ENCODE assay signal across 25 cellular contexts in the genomic region with DNA sequence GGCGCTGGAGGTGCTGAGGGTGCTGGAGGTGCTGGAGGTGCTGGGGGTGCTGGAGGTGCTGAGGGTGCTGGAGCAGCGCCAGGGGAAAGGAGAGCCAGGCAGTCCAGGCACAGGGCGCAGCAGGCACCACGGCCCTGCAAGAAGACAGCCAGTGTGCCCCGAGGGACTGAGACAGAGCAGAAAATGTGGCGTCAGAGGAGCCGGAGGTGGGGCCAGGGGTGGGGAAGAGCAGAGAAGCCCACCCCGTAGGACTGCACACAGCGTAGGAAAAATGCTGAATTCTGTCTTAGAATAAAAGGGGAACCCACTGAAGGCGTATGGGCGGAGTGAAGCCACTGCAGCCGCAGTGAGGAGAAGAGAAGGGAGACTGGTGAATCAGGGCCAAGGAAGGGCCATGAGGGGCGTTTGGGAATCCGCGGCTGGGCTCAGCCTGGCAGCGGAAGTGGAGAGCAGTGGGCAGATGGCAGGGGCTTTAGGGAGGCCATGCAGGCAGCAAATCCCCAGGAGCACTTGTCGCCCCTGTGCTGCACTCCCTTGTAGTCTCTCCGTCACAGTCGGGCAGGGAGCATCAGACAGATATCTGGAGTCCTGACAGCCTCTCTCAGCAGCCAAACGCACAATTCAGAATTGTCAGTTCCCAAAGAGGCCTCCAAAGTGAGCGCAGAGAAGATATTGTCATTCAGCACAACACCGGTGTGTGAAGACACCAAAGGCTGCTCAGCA. TPM values are rescaled to one million over a fixed set of nuclear protein-coding genes. Genes with fewer than 3 reads are reported as not detected.
DNase-seq lines count a peak whose midpoint lies in the region; ATAC-seq and TF ChIP-seq lines count a peak whose summit lies in the region.
"Had no signal": no experiment of that assay in that cellular context is flagged by ENCODE, and none has a peak within 500 bp of the region (broad histone marks: within the 10 kb centered on the region; RNA-seq: fewer than 3 reads in every experiment).

No MANE protein-coding gene starts in this region.

- TF ChIP-seq CTCF in WERI-Rb-1 (IDR thresholded peaks at IDR 0.05; ENCODE audit: low read depth, low read length) (no peak), left lung (IDR thresholded peaks at IDR 0.05) (no peak), suprapubic skin (IDR thresholded peaks at IDR 0.05) (no peak)

- H3K27me3 ChIP-seq in WERI-Rb-1 (ENCODE audit: insufficient read depth, low read depth, severe bottlenecking) (no peaks in the 10 kb centered on the region), left lung (no peaks in the 10 kb centered on the region), suprapubic skin (no peaks in the 10 kb centered on the region)
- H3K27me3 ChIP-seq: adrenal gland, Peyer's patch, SJSA1, testis had no signal

- 69% methylated on average over 21 of the region's 22 CpGs for WGBS in suprapubic skin

- H3K9me3 ChIP-seq in WERI-Rb-1 (ENCODE audit: severe bottlenecking): no peaks in the 10 kb centered on the region
- no peaks in the 10 kb centered on the region for H3K9me3 ChIP-seq in left lung
- no peaks in the 10 kb centered on the region for H3K9me3 ChIP-seq in suprapubic skin
- H3K9me3 ChIP-seq: adrenal gland, Peyer's patch, prostate gland, SJSA1, testis had no signal

- no peak for TF ChIP-seq POLR2A in suprapubic skin (IDR thresholded peaks at IDR 0.05)

- no peaks in the 10 kb centered on the region for H3K36me3 ChIP-seq in WERI-Rb-1
- H3K36me3 ChIP-seq in left lung: no peaks in the 10 kb centered on the region
- no peaks in the 10 kb centered on the region for H3K36me3 ChIP-seq in suprapubic skin
- H3K36me3 ChIP-seq: adrenal gland, Peyer's patch, prostate gland, SJSA1 had no signal

- H3K4me1 ChIP-seq in left lung (peaks cover 0 to 8% of the 10 kb centered on the region in 2 donors), suprapubic skin (peaks cover 26% of the 10 kb centered on the region)
- H3K4me1 ChIP-seq: Peyer's patch, prostate gland had no signal

- intact Hi-C loops in left lung (cut with DNase I): no loop called here

- no peak for TF ChIP-seq EP300 in suprapubic skin (IDR thresholded peaks at IDR 0.05)

- no peak overlapping the region for H3K4me3 ChIP-seq in WERI-Rb-1 (ENCODE audit: low read depth, low read length)
- no peak overlapping the region for H3K4me3 ChIP-seq in left lung
- no peak overlapping the region for H3K4me3 ChIP-seq in suprapubic skin
- H3K4me3 ChIP-seq: adrenal gland, Peyer's patch, prostate gland, SJSA1, skin epidermis, testis had no signal

- ATAC-seq in left lung: peak; percentile 32
- no peak for ATAC-seq in GM18868 (IDR thresholded peaks at IDR 0.05; ENCODE audit: unreplicated experiment)
- ATAC-seq: activated T-cell treated with anti-CD3 and anti-CD28 coated beads, Interleukin-2, amount 50 U/mL, for 72 hours had no signal

- H3K27ac ChIP-seq in WERI-Rb-1: peak overlapping the region; percentile 43
- H3K27ac ChIP-seq in left lung: no peak overlapping the region
- H3K27ac ChIP-seq in suprapubic skin: peak overlapping the region; percentile 12
- H3K27ac ChIP-seq: adrenal gland, Peyer's patch, prostate gland, SJSA1, testis had no signal

- peak; percentile 55 to 69 for DNase-seq in Kasumi-1 (lab: John Stamatoyannopoulos, UW)
- DNase-seq in WERI-Rb-1: peak; percentile 70
- DNase-seq in left lung: no peak
- DNase-seq in suprapubic skin (ENCODE audit: low spot score in 2 of 2): no peak
- no peak for DNase-seq in activated CD4-positive, alpha-beta T cell treated with anti-CD3 and anti-CD28 coated beads for 4 hours
- DNase-seq in NCI-H1436 (lab: John Stamatoyannopoulos, UW): no peak
- DNase-seq: activated naive CD4-positive, alpha-beta T cell treated with Interleukin-2 at 50 U/mL for 16 hours; activated T-cell treated with anti-CD3 and anti-CD28 coated beads, Interleukin-2, amount 50 U/mL, for 72 hours; adrenal gland; CD4-positive, alpha-beta T cell; DMS 273 treated with DMSO at 0.1 percent for 48 hours; effector CD8-positive, alpha-beta T cell; erythroblast; foreskin fibroblast; NCI-H1436 treated with DMSO at 0.1 percent for 48 hours; NCI-H510A treated with DMSO at 0.1 percent for 48 hours; Peyer's patch; T-helper 1 cell; testis had no signal

RNA-seq across cellular contexts. Expression of gene LECT2, which starts 35.9 kb away (rescaled TPM):
- total RNA-seq in left lung (not detected), suprapubic skin (not detected)
- total RNA-seq: activated CD8-positive, alpha-beta memory T cell treated with anti-CD3 and anti-CD28 coated beads for 36 hours; activated T-cell treated with anti-CD3 and anti-CD28 coated beads, Interleukin-2, amount 50 U/mL, for 72 hours; adrenal gland; CD4-positive, alpha-beta T cell; MCF 10A; Peyer's patch; prostate gland; SJSA1 had no signal

RNA-seq across cellular contexts. Expression of gene TGFBI, which starts 38.1 kb away (rescaled TPM):
- 100 to 1,000 TPM; 151 to 222 TPM for total RNA-seq in left lung
- 100 to 1,000 TPM; 300 to 719 (median 389) TPM for total RNA-seq in suprapubic skin
- total RNA-seq: activated T-cell treated with anti-CD3 and anti-CD28 coated beads, Interleukin-2, amount 50 U/mL, for 72 hours had no signal

Comparison
In these comparisons a context has a peak if more than half of its experiments do, and no peak if none do; other contexts are left out.
1. DNase-seq: peak in Kasumi-1 (2 of 2) and WERI-Rb-1 (single experiment); none in left lung (0 of 2), suprapubic skin (0 of 2), activated CD4-positive, alpha-beta T cell treated with anti-CD3 and anti-CD28 coated beads for 4 hours (0 of 2) and NCI-H1436 (single experiment).
2. H3K27ac ChIP-seq: peak in WERI-Rb-1 (single experiment) and suprapubic skin (single experiment); none in left lung (0 of 2).